Comparison of ENCODE assay signal across 21 cellular contexts in the genomic region with DNA sequence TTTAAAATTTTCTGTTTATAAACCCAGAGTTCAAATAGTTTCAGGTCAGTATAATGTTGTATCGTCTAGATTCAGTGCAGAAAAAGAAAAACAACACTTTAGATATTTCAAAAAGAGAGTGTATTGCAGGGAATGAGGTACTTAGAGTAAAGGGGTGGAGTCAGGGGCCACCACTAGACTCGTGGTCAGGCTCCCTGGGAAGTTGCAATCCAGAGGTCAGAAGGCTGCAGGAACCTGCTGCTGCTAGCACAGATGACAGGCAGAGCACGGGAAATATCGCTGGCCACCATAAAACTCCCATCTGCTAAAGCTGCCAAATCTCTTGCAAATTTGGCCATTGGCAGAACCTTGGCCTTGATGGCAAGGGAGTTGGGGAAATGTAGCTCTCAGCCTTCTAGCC.
DNase-seq lines count a peak whose midpoint lies in the region; ATAC-seq, FAIRE-seq and TF ChIP-seq lines count a peak whose summit lies in the region.
"Had no signal": no experiment of that assay in that cellular context is flagged by ENCODE, and none has a peak within 500 bp of the region (broad histone marks: within the 10 kb centered on the region; RNA-seq: fewer than 3 reads in every experiment).

No MANE protein-coding gene starts in this region.

- no peak for TF ChIP-seq POLR2A in HepG2 (IDR thresholded peaks at IDR 0.05; ENCODE audit: insufficient read depth in 1 of 2, low read depth in 2 of 2, low read length in 2 of 2)

- no TSS peak for BruUV-seq in HepG2 (replicated peaks; lab: Mats Ljungman, UMichigan)

- no peaks in the 10 kb centered on the region for H3K9me3 Mint-ChIP-seq in activated CD8-positive, alpha-beta memory T cell treated with anti-CD3 and anti-CD28 coated beads, Interleukin-2, amount 10 ng/mL, durations not matched to agents 7 days and 5 days (ENCODE audit: low read depth)
- no peaks in the 10 kb centered on the region for H3K9me3 Mint-ChIP-seq in effector memory CD8-positive, alpha-beta T cell

- in situ Hi-C loops in HepG2 (cut with HindIII; ENCODE audit: extremely low pct_ligation_motif_present, low pct_unique_long_range_greater_than_20kb) = no loop called here

- H3K4me1 ChIP-seq in HepG2 (ENCODE audit: insufficient read depth, low read length) (peaks cover 6% of the 10 kb centered on the region; the same call in 1 of the 2 replicates), trophoblast cell (ENCODE audit: control insufficient read depth in 1 of 2, insufficient read depth in 2 of 2, low read length in 2 of 2) (no peaks in the 10 kb centered on the region)
- H3K4me1 ChIP-seq: SJSA1 had no signal

- no peaks in the 10 kb centered on the region for H4K20me1 ChIP-seq in HepG2 (ENCODE audit: insufficient read depth, low read length)
- H4K20me1 ChIP-seq: BLaER1 treated with 17β-estradiol and CSF1 and Interleukin-3, amounts not matched to agents 10 nM and 100 nM had no signal

- no peak overlapping the region for H4K12ac ChIP-seq in trophoblast cell (ENCODE audit: low read depth, low read length)

- WGBS in HepG2 (ENCODE audit: low lambda C conversion rate) = 14% methylated on average over 4 of the region's 4 CpGs
- no CpG with 5 or more reads among the region's 4 CpGs for WGBS in trophoblast cell (ENCODE audit: extremely low coverage, insufficient coverage, insufficient read length)

- H3K9ac ChIP-seq in HepG2 (ENCODE audit: insufficient read depth, low read depth, low read length) (no peak overlapping the region), trophoblast cell (ENCODE audit: low read length) (no peak overlapping the region)
- H3K9ac ChIP-seq: BLaER1 treated with 17β-estradiol and CSF1 and Interleukin-3, amounts not matched to agents 10 nM and 100 nM; GM23248 had no signal

- H3K18ac ChIP-seq in trophoblast cell (ENCODE audit: low read length) = no peak overlapping the region

- peak; percentile 12 for DNase-seq in activated CD8-positive, alpha-beta memory T cell treated with anti-CD3 and anti-CD28 coated beads, Interleukin-2, amount 10 ng/mL, durations not matched to agents 7 days and 5 days
- no peak for DNase-seq in activated CD8-positive, alpha-beta memory T cell treated with anti-CD3 and anti-CD28 coated beads, Interleukin-2, amount 50 U/mL, for 4 hours
- DNase-seq in SKM-1 treated with dmso at 0.1 percent for 144 hours (lab: John Stamatoyannopoulos, UW; ENCODE audit: unreplicated experiment) (peak; percentile 88), HepG2 (ENCODE audit: low spot score) (no peak), trophoblast cell (no peak), nucleus accumbens (lab: John Stamatoyannopoulos, UW) (no peak), GM03348 (ENCODE audit: low spot score) (no peak)
- DNase-seq in effector memory CD8-positive, alpha-beta T cell = no peak
- DNase-seq: CD8-positive, alpha-beta memory T cell; DMS79; GM23248; NCI-H1417; NCI-H2029 treated with DMSO at 0.1 percent for 48 hours; NCI-H2171 treated with DMSO at 0.1 percent for 48 hours; NCI-H446 treated with DMSO at 0.1 percent for 48 hours; NK-92 treated with Interleukin-12 subunit alpha and Interleukin-12 subunit beta, amount 100 ng/mL, for 24 hours; PC-9 had no signal

- H3K36me3 ChIP-seq in HepG2 (replicated peaks in 1 of 2; ENCODE audit: control insufficient read depth in 1 of 2, insufficient read depth in 2 of 2, low read length in 2 of 2) (no peaks in the 10 kb centered on the region), trophoblast cell (ENCODE audit: control insufficient read depth in 1 of 2, insufficient read depth in 2 of 2, low read length in 2 of 2) (no peaks in the 10 kb centered on the region)
- H3K36me3 ChIP-seq: BLaER1 treated with 17β-estradiol and CSF1 and Interleukin-3, amounts not matched to agents 10 nM and 100 nM; SJSA1 had no signal

- H3K79me1 ChIP-seq in trophoblast cell (ENCODE audit: low read length) = no peaks in the 10 kb centered on the region

- H3K27ac Mint-ChIP-seq in activated CD8-positive, alpha-beta memory T cell treated with anti-CD3 and anti-CD28 coated beads, Interleukin-2, amount 10 ng/mL, durations not matched to agents 7 days and 5 days = no peak overlapping the region
- H3K27ac Mint-ChIP-seq in effector memory CD8-positive, alpha-beta T cell = no peak overlapping the region

- H2BK120ac ChIP-seq in trophoblast cell (ENCODE audit: insufficient read depth, low read length, poor library complexity) = no peak overlapping the region

- no peak for ATAC-seq in activated CD8-positive, alpha-beta memory T cell treated with anti-CD3 and anti-CD28 coated beads, Interleukin-2, amount 10 ng/mL, durations not matched to agents 7 days and 5 days
- ATAC-seq in HepG2 = peak; percentile 69
- no peak for ATAC-seq in effector memory CD8-positive, alpha-beta T cell (replicated peaks)

- no peak for FAIRE-seq in HepG2 (lab: Jason Lieb, UNC)
- FAIRE-seq: A204.1, D721Med had no signal

- no peak overlapping the region for H3K4me3 Mint-ChIP-seq in activated CD8-positive, alpha-beta memory T cell treated with anti-CD3 and anti-CD28 coated beads, Interleukin-2, amount 10 ng/mL, durations not matched to agents 7 days and 5 days
- H3K4me3 Mint-ChIP-seq in effector memory CD8-positive, alpha-beta T cell = no peak overlapping the region
- H3K4me3 Mint-ChIP-seq: CD8-positive, alpha-beta memory T cell had no signal

- H3K4me1 Mint-ChIP-seq in activated CD8-positive, alpha-beta memory T cell treated with anti-CD3 and anti-CD28 coated beads, Interleukin-2, amount 10 ng/mL, durations not matched to agents 7 days and 5 days = peaks cover 3% of the 10 kb centered on the region
- peaks cover 7 to 8% of the 10 kb centered on the region in 2 donors for H3K4me1 Mint-ChIP-seq in effector memory CD8-positive, alpha-beta T cell (ENCODE audit: low read depth in 2 of 2)

- H2AK5ac ChIP-seq in trophoblast cell (ENCODE audit: low read length) = no peak overlapping the region

- no peak for TF ChIP-seq RAD21 in HepG2 (CRISPR knock-in tag; IDR thresholded peaks at IDR 0.05)

- no peak overlapping the region for H4K8ac ChIP-seq in trophoblast cell (ENCODE audit: low read depth, low read length)

- no peak overlapping the region for H4K91ac ChIP-seq in trophoblast cell (ENCODE audit: low read depth, low read length)

- H3K9me3 ChIP-seq in HepG2 (ENCODE audit: low read length) (no peaks in the 10 kb centered on the region), trophoblast cell (ENCODE audit: insufficient read depth, low read depth, low read length) (peaks cover 2% of the 10 kb centered on the region)
- H3K9me3 ChIP-seq: SJSA1 had no signal

- H3K79me2 ChIP-seq in HepG2 (ENCODE audit: insufficient read depth, low read length) (no peaks in the 10 kb centered on the region), trophoblast cell (ENCODE audit: control insufficient read depth, insufficient read depth, low read length, poor library complexity) (no peaks in the 10 kb centered on the region)

- no peak overlapping the region; the same call in 1 of the 2 replicates for H3K4me2 ChIP-seq in HepG2 (ENCODE audit: low read depth, low read length)
- no peak overlapping the region for H3K4me2 ChIP-seq in trophoblast cell (ENCODE audit: low read length)
- H3K4me2 ChIP-seq: PC-9 had no signal

- intact Hi-C loops in HepG2 (cut with micrococcal nuclease; ENCODE audit: unreplicated experiment) = no loop called here

- H3K14ac ChIP-seq in trophoblast cell (ENCODE audit: low read length) = no peak overlapping the region

- H3K36me3 Mint-ChIP-seq in activated CD8-positive, alpha-beta memory T cell treated with anti-CD3 and anti-CD28 coated beads, Interleukin-2, amount 10 ng/mL, durations not matched to agents 7 days and 5 days = peaks cover 1% of the 10 kb centered on the region
- H3K36me3 Mint-ChIP-seq in effector memory CD8-positive, alpha-beta T cell (ENCODE audit: insufficient read depth) = peaks cover 4% of the 10 kb centered on the region

- no peak for TF ChIP-seq CTCF in HepG2 (CRISPR knock-in tag; IDR thresholded peaks at IDR 0.05)

- H3K4ac ChIP-seq in trophoblast cell (ENCODE audit: low read depth, low read length) = no peak overlapping the region

- H3K23ac ChIP-seq in trophoblast cell (ENCODE audit: low read length) = no peak overlapping the region

- peaks cover 12% of the 10 kb centered on the region for H3K27me3 Mint-ChIP-seq in activated CD8-positive, alpha-beta memory T cell treated with anti-CD3 and anti-CD28 coated beads, Interleukin-2, amount 10 ng/mL, durations not matched to agents 7 days and 5 days
- H3K27me3 Mint-ChIP-seq in effector memory CD8-positive, alpha-beta T cell = peaks cover 10 to 13% of the 10 kb centered on the region in 2 donors

- CTCF ChIA-PET in activated CD8-positive, alpha-beta memory T cell treated with anti-CD3 and anti-CD28 coated beads, Interleukin-2, amount 10 ng/mL, durations not matched to agents 7 days and 5 days (lab: Charles Lee) = no interaction called here
- CTCF ChIA-PET in HepG2 (lab: Yijun Ruan, JAX; ENCODE audit: low intra/inter-chr PET ratio, low total read pairs) = no interaction called here

- TF ChIP-seq EP300 in HepG2 (IDR thresholded peaks at IDR 0.05; ENCODE audit: low read depth in 2 of 2, low read length in 2 of 2) (no peak), HepG2 (CRISPR knock-in tag; IDR thresholded peaks at IDR 0.05; ENCODE audit: borderline replicate concordance) (no peak)

- H2BK5ac ChIP-seq in trophoblast cell (ENCODE audit: low read depth, low read length, poor library complexity) = no peak overlapping the region

- POLR2A ChIA-PET in HepG2 (lab: Yijun Ruan, JAX) = no interaction called here

- H3K27me3 ChIP-seq in HepG2 (ENCODE audit: control insufficient read depth in 1 of 2, insufficient read depth in 2 of 2, low read length in 2 of 2) (0 out of 5 replicates have a peak, but pooled peaks cover 0 to 3% of the 10 kb centered on the region in 2 experiments), trophoblast cell (ENCODE audit: insufficient read depth, low read length) (no peaks in the 10 kb centered on the region)
- H3K27me3 ChIP-seq: BLaER1 treated with 17β-estradiol and CSF1 and Interleukin-3, amounts not matched to agents 10 nM and 100 nM; SJSA1 had no signal

- H3K4me3 ChIP-seq in HepG2 (replicated peaks in 1 of 3; ENCODE audit: insufficient read depth in 1 of 3, low read depth in 2 of 3, low read length in 3 of 3) = no peak overlapping the region
- H3K4me3 ChIP-seq in trophoblast cell (ENCODE audit: low read depth, low read length) = no peak overlapping the region
- H3K4me3 ChIP-seq: BLaER1 treated with 17β-estradiol and CSF1 and Interleukin-3, amounts not matched to agents 10 nM and 100 nM; GM23248; PC-9; SJSA1 had no signal

- H2AFZ ChIP-seq in HepG2 (ENCODE audit: low read length) (no peak overlapping the region), trophoblast cell (ENCODE audit: insufficient read depth, low read length, poor library complexity) (no peak overlapping the region)
- H2AFZ ChIP-seq: GM23248, PC-9 had no signal

- no peak overlapping the region for H3K27ac ChIP-seq in HepG2 (ENCODE audit: extremely low read length, insufficient read depth, low read length)
- H3K27ac ChIP-seq in trophoblast cell (ENCODE audit: low read depth, low read length) = no peak overlapping the region
- H3K27ac ChIP-seq: BLaER1 treated with 17β-estradiol and CSF1 and Interleukin-3, amounts not matched to agents 10 nM and 100 nM; GM23248; PC-9; SJSA1 had no signal

- no peak overlapping the region for H2BK12ac ChIP-seq in trophoblast cell (ENCODE audit: low read length)

TF ChIP-seq in HepG2, 621 proteins besides CTCF, POLR2A, EP300 and RAD21:
- peak; percentile 73; the same call in 1 of the 2 replicates for TF ChIP-seq ZNF891 (CRISPR knock-in tag; IDR thresholded peaks at IDR 0.05)
- TF ChIP-seq HOXA9 (CRISPR knock-in tag; IDR thresholded peaks at IDR 0.05; ENCODE audit: borderline replicate concordance) = no peak

Comparison
In these comparisons a context has a peak if more than half of its experiments do, and no peak if none do; other contexts are left out.
1. DNase-seq: peak in activated CD8-positive, alpha-beta memory T cell treated with anti-CD3 and anti-CD28 coated beads, Interleukin-2, amount 10 ng/mL, durations not matched to agents 7 days and 5 days (single experiment) and SKM-1 treated with dmso at 0.1 percent for 144 hours (single experiment); none in activated CD8-positive, alpha-beta memory T cell treated with anti-CD3 and anti-CD28 coated beads, Interleukin-2, amount 50 U/mL, for 4 hours (single experiment), HepG2 (single experiment), trophoblast cell (0 of 2), effector memory CD8-positive, alpha-beta T cell (0 of 3), nucleus accumbens (0 of 56) and GM03348 (single experiment).